ENCODE assay signal across 15 cellular contexts in genomic region chr11:91435694-91436375, GRCh38.
DNase-seq lines count a peak whose midpoint lies in the region; ATAC-seq and TF ChIP-seq lines count a peak whose summit lies in the region.
"Had no signal": no experiment of that assay in that cellular context is flagged by ENCODE, and none has a peak within 500 bp of the region (broad histone marks: within the 10 kb centered on the region; RNA-seq: fewer than 3 reads in every experiment).

No MANE protein-coding gene starts in this region.

- peaks cover 3% of the 10 kb centered on the region for H3K4me1 Mint-ChIP-seq in endodermal cell
- no peaks in the 10 kb centered on the region for H3K4me1 Mint-ChIP-seq in stimulated activated memory B cell treated with anti-CD40 and anti-IgM and Interleukin-4, amounts not matched to agents 10 μg/mL and 1 μg/mL and 100 μg/mL, for 72 hours

- H3K36me3 ChIP-seq in endodermal cell (ENCODE audit: control insufficient read depth, insufficient read depth, low read length), result no peaks in the 10 kb centered on the region
- H3K36me3 ChIP-seq: spleen had no signal

- no peaks in the 10 kb centered on the region for H3K27me3 Mint-ChIP-seq in endodermal cell (ENCODE audit: insufficient read depth)
- no peaks in the 10 kb centered on the region for H3K27me3 Mint-ChIP-seq in stimulated activated memory B cell treated with anti-CD40 and anti-IgM and Interleukin-4, amounts not matched to agents 10 μg/mL and 1 μg/mL and 100 μg/mL, for 72 hours
- H3K27me3 Mint-ChIP-seq: CD4-positive, alpha-beta T cell had no signal

- no peak overlapping the region for H3K4me3 Mint-ChIP-seq in endodermal cell
- no peak overlapping the region for H3K4me3 Mint-ChIP-seq in stimulated activated memory B cell treated with anti-CD40 and anti-IgM and Interleukin-4, amounts not matched to agents 10 μg/mL and 1 μg/mL and 100 μg/mL, for 72 hours
- H3K4me3 Mint-ChIP-seq: activated CD8-positive, alpha-beta T cell treated with anti-CD3 and anti-CD28 coated beads, Interleukin-2, amount 10 ng/mL, durations not matched to agents 7 days and 5 days; CD4-positive, alpha-beta T cell had no signal

- peak; percentile 58 for TF ChIP-seq CTCF in endodermal cell (conservative IDR thresholded peaks at IDR 0.05)

- H3K9me3 Mint-ChIP-seq in endodermal cell, result no peaks in the 10 kb centered on the region
- peaks cover 8% of the 10 kb centered on the region for H3K9me3 Mint-ChIP-seq in stimulated activated memory B cell treated with anti-CD40 and anti-IgM and Interleukin-4, amounts not matched to agents 10 μg/mL and 1 μg/mL and 100 μg/mL, for 72 hours

- H3K27ac ChIP-seq in endodermal cell (ENCODE audit: low read depth, low read length), result no peak overlapping the region
- H3K27ac ChIP-seq: spleen had no signal

- H3K9ac ChIP-seq in endodermal cell (ENCODE audit: extremely low read depth, low read length, poor library complexity, severe bottlenecking), result no peak overlapping the region

- 80 to 91% methylated on average over 1 to 7 of the region's 7 CpGs for WGBS in endodermal cell (ENCODE audit: insufficient coverage in 1 of 2, insufficient read length in 1 of 2), 2 experiments

- peak; percentile 5 for DNase-seq in DMS153 (lab: John Stamatoyannopoulos, UW)
- DNase-seq in DMS153 treated with DMSO at 0.1 percent for 48 hours (lab: John Stamatoyannopoulos, UW; ENCODE audit: unreplicated experiment), result no peak
- DNase-seq in NCI-H524 treated with DMSO at 0.1 percent for 48 hours (lab: John Stamatoyannopoulos, UW), result peak; percentile 80
- peak; percentile 56 for DNase-seq in endodermal cell
- peak; percentile 2 for DNase-seq in pons (ENCODE audit: low spot score)
- DNase-seq in posterior cingulate gyrus, result no peak
- DNase-seq: activated CD8-positive, alpha-beta T cell treated with anti-CD3 and anti-CD28 coated beads, Interleukin-2, amount 10 ng/mL, durations not matched to agents 7 days and 5 days; CD4-positive, alpha-beta T cell; cerebellar nuclear complex; HCEC 1CT; spleen had no signal

- H3K4me3 ChIP-seq in endodermal cell (ENCODE audit: low read length), result no peak overlapping the region
- H3K4me3 ChIP-seq: K562, spleen had no signal

- peaks cover 2% of the 10 kb centered on the region for H3K4me1 ChIP-seq in endodermal cell (ENCODE audit: control insufficient read depth, insufficient read depth, low read length)
- H3K4me1 ChIP-seq: spleen had no signal

- intact Hi-C loops in posterior cingulate gyrus (cut with DNase I), result no loop called here

- no peaks in the 10 kb centered on the region for H3K36me3 Mint-ChIP-seq in endodermal cell (ENCODE audit: low read depth)
- H3K36me3 Mint-ChIP-seq in stimulated activated memory B cell treated with anti-CD40 and anti-IgM and Interleukin-4, amounts not matched to agents 10 μg/mL and 1 μg/mL and 100 μg/mL, for 72 hours, result no peaks in the 10 kb centered on the region

- ATAC-seq in stimulated activated memory B cell treated with anti-CD40 and anti-IgM and Interleukin-4, amounts not matched to agents 10 μg/mL and 1 μg/mL and 100 μg/mL, for 72 hours, result no peak
- ATAC-seq in HG03108 (IDR thresholded peaks at IDR 0.05; ENCODE audit: unreplicated experiment), result no peak
- ATAC-seq: activated CD8-positive, alpha-beta T cell treated with anti-CD3 and anti-CD28 coated beads, Interleukin-2, amount 10 ng/mL, durations not matched to agents 7 days and 5 days; K562 had no signal

- H3K27me3 ChIP-seq in endodermal cell (ENCODE audit: control insufficient read depth, insufficient read depth, low read length, poor library complexity, severe bottlenecking), result no peaks in the 10 kb centered on the region
- H3K27me3 ChIP-seq: spleen had no signal

- no peaks in the 10 kb centered on the region for H3K9me3 ChIP-seq in endodermal cell (ENCODE audit: control insufficient read depth, low read length)

- H3K27ac Mint-ChIP-seq in endodermal cell, result no peak overlapping the region
- H3K27ac Mint-ChIP-seq in stimulated activated memory B cell treated with anti-CD40 and anti-IgM and Interleukin-4, amounts not matched to agents 10 μg/mL and 1 μg/mL and 100 μg/mL, for 72 hours, result no peak overlapping the region
- H3K27ac Mint-ChIP-seq: activated CD8-positive, alpha-beta T cell treated with anti-CD3 and anti-CD28 coated beads, Interleukin-2, amount 10 ng/mL, durations not matched to agents 7 days and 5 days; activated T-helper 2 cell treated with anti-CD3 and anti-CD28 coated beads, Interferon-gamma antibody, Interleukin-2, Interleukin-4, amounts not matched to agents 10 μg/mL and 5 μg/mL and 100 μg/mL, durations not matched to agents 14 hours and 24 hours and 36 hours; CD4-positive, alpha-beta T cell had no signal

Comparison
In these comparisons a context has a peak if more than half of its experiments do, and no peak if none do; other contexts are left out.
1. DNase-seq: peak in DMS153 (single experiment), NCI-H524 treated with DMSO at 0.1 percent for 48 hours (single experiment), endodermal cell (single experiment) and pons (single experiment); none in DMS153 treated with DMSO at 0.1 percent for 48 hours (single experiment) and posterior cingulate gyrus (0 of 10).